In the genomic region with DNA sequence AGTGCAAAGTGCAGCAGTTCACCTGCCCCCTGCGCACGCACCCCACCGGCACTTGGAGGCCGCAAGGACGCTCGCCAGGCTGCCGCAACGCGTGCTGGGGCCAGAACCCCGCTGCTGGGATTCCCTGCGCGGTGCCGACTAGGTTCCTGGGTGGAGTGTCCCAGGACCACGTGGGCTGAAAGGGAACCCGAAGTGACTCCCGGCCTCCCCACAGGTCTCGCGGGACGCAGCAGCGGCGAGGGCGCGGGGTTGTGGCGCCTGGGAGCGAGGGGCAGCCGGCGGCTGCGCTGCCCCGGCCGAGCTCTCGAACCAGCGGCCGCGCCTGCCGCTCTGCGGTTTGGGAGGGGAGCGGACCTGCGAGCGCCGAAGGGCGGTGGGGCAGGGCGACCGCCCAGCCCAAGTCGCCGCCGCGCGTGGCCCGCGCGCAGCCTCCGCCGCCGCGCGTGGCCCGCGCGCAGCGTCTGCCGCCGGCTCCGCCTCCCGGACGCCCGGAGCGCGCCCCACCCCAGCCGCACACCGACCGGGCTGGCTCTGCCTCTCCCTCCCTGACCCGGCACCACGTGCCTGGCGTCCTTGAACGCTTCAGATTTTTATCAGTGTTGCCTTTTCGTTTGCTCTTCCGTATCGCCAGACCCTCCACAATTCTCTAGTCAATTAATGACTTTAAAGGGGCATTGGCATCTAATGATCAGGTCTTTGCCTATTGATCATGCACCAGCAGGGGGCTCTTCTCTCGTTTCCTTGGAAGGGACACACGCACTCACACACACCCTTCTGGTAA, we compare ENCODE assay signal across 1 cellular context.
TF ChIP-seq lines count a peak whose summit lies in the region.

A gene (minus strand): TSS at position 475 of the 781 bp plus-strand sequence. CDS start 2,230 bp downstream, outside the sequence.

TF ChIP-seq in WTC11, 78 proteins besides CTCF, POLR2A, EP300 and RAD21 (continued from another document and continues in another):
- TF ChIP-seq, protein P1, sequence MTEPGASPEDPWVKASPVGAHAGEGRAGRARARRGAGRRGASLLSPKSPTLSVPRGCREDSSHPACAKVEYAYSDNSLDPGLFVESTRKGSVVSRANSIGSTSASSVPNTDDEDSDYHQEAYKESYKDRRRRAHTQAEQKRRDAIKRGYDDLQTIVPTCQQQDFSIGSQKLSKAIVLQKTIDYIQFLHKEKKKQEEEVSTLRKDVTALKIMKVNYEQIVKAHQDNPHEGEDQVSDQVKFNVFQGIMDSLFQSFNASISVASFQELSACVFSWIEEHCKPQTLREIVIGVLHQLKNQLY (CRISPR knock-in tag; IDR thresholded peaks at IDR 0.05), result no peak
- TF ChIP-seq TEAD1 (CRISPR knock-in tag; IDR thresholded peaks at IDR 0.05) (no peak), ZNF219 (CRISPR knock-in tag; IDR thresholded peaks at IDR 0.05; ENCODE audit: borderline replicate concordance) (no peak), FOXK1 (CRISPR knock-in tag; IDR thresholded peaks at IDR 0.05) (no peak), ZNF263 (CRISPR knock-in tag; IDR thresholded peaks at IDR 0.05; ENCODE audit: low read depth) (no peak), ATF1 (CRISPR knock-in tag; IDR thresholded peaks at IDR 0.05) (0 out of 2 replicates have a peak, but pooled peaks have one; percentile 62), ETV6 (CRISPR knock-in tag; IDR thresholded peaks at IDR 0.05) (no peak), KAT7 (CRISPR knock-in tag; IDR thresholded peaks at IDR 0.05; ENCODE audit: borderline replicate concordance) (0 out of 2 replicates have a peak, but pooled peaks have one; percentile 71), ZNF423 (CRISPR knock-in tag; IDR thresholded peaks at IDR 0.05) (0 out of 2 replicates have a peak, but pooled peaks have one; percentile 21), IRF2 (CRISPR knock-in tag; IDR thresholded peaks at IDR 0.05; ENCODE audit: borderline replicate concordance, low read depth) (no peak), JUN (CRISPR knock-in tag; IDR thresholded peaks at IDR 0.05) (no peak), PRRX2 (CRISPR knock-in tag; IDR thresholded peaks at IDR 0.05) (no peak), ZNF232 (CRISPR knock-in tag; IDR thresholded peaks at IDR 0.05) (no peak), FOXJ3 (CRISPR knock-in tag; IDR thresholded peaks at IDR 0.05; ENCODE audit: borderline replicate concordance) (no peak), NR2C2 (CRISPR knock-in tag; IDR thresholded peaks at IDR 0.05) (no peak), OVOL2 (CRISPR knock-in tag; IDR thresholded peaks at IDR 0.05; ENCODE audit: borderline replicate concordance) (no peak), GABPB1 (CRISPR knock-in tag; IDR thresholded peaks at IDR 0.05) (peak; percentile 72), MXD4 (CRISPR knock-in tag; IDR thresholded peaks at IDR 0.05; ENCODE audit: borderline replicate concordance) (no peak), NFYB (CRISPR knock-in tag; conservative IDR thresholded peaks at IDR 0.05; ENCODE audit: low read depth) (no peak), ZNF317 (CRISPR knock-in tag; IDR thresholded peaks at IDR 0.05; ENCODE audit: borderline replicate concordance, low read depth) (no peak), NR3C1 (CRISPR knock-in tag; conservative IDR thresholded peaks at IDR 0.05; ENCODE audit: low read depth) (no peak), ZNF396 (CRISPR knock-in tag; IDR thresholded peaks at IDR 0.05; ENCODE audit: borderline replicate concordance) (no peak)
- TF ChIP-seq, protein P2, sequence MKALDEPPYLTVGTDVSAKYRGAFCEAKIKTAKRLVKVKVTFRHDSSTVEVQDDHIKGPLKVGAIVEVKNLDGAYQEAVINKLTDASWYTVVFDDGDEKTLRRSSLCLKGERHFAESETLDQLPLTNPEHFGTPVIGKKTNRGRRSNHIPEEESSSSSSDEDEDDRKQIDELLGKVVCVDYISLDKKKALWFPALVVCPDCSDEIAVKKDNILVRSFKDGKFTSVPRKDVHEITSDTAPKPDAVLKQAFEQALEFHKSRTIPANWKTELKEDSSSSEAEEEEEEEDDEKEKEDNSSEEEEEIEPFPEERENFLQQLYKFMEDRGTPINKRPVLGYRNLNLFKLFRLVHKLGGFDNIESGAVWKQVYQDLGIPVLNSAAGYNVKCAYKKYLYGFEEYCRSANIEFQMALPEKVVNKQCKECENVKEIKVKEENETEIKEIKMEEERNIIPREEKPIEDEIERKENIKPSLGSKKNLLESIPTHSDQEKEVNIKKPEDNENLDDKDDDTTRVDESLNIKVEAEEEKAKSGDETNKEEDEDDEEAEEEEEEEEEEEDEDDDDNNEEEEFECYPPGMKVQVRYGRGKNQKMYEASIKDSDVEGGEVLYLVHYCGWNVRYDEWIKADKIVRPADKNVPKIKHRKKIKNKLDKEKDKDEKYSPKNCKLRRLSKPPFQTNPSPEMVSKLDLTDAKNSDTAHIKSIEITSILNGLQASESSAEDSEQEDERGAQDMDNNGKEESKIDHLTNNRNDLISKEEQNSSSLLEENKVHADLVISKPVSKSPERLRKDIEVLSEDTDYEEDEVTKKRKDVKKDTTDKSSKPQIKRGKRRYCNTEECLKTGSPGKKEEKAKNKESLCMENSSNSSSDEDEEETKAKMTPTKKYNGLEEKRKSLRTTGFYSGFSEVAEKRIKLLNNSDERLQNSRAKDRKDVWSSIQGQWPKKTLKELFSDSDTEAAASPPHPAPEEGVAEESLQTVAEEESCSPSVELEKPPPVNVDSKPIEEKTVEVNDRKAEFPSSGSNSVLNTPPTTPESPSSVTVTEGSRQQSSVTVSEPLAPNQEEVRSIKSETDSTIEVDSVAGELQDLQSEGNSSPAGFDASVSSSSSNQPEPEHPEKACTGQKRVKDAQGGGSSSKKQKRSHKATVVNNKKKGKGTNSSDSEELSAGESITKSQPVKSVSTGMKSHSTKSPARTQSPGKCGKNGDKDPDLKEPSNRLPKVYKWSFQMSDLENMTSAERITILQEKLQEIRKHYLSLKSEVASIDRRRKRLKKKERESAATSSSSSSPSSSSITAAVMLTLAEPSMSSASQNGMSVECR (CRISPR knock-in tag; IDR thresholded peaks at IDR 0.05; ENCODE audit: borderline replicate concordance), result no peak
- TF ChIP-seq, protein P3, sequence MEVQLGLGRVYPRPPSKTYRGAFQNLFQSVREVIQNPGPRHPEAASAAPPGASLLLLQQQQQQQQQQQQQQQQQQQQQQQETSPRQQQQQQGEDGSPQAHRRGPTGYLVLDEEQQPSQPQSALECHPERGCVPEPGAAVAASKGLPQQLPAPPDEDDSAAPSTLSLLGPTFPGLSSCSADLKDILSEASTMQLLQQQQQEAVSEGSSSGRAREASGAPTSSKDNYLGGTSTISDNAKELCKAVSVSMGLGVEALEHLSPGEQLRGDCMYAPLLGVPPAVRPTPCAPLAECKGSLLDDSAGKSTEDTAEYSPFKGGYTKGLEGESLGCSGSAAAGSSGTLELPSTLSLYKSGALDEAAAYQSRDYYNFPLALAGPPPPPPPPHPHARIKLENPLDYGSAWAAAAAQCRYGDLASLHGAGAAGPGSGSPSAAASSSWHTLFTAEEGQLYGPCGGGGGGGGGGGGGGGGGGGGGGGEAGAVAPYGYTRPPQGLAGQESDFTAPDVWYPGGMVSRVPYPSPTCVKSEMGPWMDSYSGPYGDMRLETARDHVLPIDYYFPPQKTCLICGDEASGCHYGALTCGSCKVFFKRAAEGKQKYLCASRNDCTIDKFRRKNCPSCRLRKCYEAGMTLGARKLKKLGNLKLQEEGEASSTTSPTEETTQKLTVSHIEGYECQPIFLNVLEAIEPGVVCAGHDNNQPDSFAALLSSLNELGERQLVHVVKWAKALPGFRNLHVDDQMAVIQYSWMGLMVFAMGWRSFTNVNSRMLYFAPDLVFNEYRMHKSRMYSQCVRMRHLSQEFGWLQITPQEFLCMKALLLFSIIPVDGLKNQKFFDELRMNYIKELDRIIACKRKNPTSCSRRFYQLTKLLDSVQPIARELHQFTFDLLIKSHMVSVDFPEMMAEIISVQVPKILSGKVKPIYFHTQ (CRISPR knock-in tag; IDR thresholded peaks at IDR 0.05), result no peak
- TF ChIP-seq, protein P4, sequence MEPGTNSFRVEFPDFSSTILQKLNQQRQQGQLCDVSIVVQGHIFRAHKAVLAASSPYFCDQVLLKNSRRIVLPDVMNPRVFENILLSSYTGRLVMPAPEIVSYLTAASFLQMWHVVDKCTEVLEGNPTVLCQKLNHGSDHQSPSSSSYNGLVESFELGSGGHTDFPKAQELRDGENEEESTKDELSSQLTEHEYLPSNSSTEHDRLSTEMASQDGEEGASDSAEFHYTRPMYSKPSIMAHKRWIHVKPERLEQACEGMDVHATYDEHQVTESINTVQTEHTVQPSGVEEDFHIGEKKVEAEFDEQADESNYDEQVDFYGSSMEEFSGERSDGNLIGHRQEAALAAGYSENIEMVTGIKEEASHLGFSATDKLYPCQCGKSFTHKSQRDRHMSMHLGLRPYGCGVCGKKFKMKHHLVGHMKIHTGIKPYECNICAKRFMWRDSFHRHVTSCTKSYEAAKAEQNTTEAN (CRISPR knock-in tag; IDR thresholded peaks at IDR 0.05), result no peak
- TF ChIP-seq, protein P5, sequence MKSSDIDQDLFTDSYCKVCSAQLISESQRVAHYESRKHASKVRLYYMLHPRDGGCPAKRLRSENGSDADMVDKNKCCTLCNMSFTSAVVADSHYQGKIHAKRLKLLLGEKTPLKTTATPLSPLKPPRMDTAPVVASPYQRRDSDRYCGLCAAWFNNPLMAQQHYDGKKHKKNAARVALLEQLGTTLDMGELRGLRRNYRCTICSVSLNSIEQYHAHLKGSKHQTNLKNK (CRISPR knock-in tag; IDR thresholded peaks at IDR 0.05), result no peak
- TF ChIP-seq, protein P6, sequence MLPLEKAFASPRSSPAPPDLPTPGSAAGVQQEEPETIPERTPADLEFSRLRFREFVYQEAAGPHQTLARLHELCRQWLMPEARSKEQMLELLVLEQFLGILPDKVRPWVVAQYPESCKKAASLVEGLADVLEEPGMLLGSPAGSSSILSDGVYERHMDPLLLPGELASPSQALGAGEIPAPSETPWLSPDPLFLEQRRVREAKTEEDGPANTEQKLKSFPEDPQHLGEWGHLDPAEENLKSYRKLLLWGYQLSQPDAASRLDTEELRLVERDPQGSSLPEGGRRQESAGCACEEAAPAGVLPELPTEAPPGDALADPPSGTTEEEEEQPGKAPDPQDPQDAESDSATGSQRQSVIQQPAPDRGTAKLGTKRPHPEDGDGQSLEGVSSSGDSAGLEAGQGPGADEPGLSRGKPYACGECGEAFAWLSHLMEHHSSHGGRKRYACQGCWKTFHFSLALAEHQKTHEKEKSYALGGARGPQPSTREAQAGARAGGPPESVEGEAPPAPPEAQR (CRISPR knock-in tag; IDR thresholded peaks at IDR 0.05), result no peak
- TF ChIP-seq, protein P7, sequence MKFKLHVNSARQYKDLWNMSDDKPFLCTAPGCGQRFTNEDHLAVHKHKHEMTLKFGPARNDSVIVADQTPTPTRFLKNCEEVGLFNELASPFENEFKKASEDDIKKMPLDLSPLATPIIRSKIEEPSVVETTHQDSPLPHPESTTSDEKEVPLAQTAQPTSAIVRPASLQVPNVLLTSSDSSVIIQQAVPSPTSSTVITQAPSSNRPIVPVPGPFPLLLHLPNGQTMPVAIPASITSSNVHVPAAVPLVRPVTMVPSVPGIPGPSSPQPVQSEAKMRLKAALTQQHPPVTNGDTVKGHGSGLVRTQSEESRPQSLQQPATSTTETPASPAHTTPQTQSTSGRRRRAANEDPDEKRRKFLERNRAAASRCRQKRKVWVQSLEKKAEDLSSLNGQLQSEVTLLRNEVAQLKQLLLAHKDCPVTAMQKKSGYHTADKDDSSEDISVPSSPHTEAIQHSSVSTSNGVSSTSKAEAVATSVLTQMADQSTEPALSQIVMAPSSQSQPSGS (CRISPR knock-in tag; IDR thresholded peaks at IDR 0.05; ENCODE audit: borderline replicate concordance, low read depth), result no peak
- TF ChIP-seq, protein P8, sequence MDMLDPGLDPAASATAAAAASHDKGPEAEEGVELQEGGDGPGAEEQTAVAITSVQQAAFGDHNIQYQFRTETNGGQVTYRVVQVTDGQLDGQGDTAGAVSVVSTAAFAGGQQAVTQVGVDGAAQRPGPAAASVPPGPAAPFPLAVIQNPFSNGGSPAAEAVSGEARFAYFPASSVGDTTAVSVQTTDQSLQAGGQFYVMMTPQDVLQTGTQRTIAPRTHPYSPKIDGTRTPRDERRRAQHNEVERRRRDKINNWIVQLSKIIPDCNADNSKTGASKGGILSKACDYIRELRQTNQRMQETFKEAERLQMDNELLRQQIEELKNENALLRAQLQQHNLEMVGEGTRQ (CRISPR knock-in tag; IDR thresholded peaks at IDR 0.05), result peak; percentile 63
- TF ChIP-seq, protein P9, sequence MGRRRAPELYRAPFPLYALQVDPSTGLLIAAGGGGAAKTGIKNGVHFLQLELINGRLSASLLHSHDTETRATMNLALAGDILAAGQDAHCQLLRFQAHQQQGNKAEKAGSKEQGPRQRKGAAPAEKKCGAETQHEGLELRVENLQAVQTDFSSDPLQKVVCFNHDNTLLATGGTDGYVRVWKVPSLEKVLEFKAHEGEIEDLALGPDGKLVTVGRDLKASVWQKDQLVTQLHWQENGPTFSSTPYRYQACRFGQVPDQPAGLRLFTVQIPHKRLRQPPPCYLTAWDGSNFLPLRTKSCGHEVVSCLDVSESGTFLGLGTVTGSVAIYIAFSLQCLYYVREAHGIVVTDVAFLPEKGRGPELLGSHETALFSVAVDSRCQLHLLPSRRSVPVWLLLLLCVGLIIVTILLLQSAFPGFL (CRISPR knock-in tag; IDR thresholded peaks at IDR 0.05; ENCODE audit: borderline replicate concordance), result no peak
- TF ChIP-seq, protein P10, sequence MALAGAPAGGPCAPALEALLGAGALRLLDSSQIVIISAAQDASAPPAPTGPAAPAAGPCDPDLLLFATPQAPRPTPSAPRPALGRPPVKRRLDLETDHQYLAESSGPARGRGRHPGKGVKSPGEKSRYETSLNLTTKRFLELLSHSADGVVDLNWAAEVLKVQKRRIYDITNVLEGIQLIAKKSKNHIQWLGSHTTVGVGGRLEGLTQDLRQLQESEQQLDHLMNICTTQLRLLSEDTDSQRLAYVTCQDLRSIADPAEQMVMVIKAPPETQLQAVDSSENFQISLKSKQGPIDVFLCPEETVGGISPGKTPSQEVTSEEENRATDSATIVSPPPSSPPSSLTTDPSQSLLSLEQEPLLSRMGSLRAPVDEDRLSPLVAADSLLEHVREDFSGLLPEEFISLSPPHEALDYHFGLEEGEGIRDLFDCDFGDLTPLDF (CRISPR knock-in tag; IDR thresholded peaks at IDR 0.05), result no peak
- TF ChIP-seq, protein P11, sequence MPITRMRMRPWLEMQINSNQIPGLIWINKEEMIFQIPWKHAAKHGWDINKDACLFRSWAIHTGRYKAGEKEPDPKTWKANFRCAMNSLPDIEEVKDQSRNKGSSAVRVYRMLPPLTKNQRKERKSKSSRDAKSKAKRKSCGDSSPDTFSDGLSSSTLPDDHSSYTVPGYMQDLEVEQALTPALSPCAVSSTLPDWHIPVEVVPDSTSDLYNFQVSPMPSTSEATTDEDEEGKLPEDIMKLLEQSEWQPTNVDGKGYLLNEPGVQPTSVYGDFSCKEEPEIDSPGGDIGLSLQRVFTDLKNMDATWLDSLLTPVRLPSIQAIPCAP (CRISPR knock-in tag; IDR thresholded peaks at IDR 0.05), result no peak
- TF ChIP-seq, protein P12, sequence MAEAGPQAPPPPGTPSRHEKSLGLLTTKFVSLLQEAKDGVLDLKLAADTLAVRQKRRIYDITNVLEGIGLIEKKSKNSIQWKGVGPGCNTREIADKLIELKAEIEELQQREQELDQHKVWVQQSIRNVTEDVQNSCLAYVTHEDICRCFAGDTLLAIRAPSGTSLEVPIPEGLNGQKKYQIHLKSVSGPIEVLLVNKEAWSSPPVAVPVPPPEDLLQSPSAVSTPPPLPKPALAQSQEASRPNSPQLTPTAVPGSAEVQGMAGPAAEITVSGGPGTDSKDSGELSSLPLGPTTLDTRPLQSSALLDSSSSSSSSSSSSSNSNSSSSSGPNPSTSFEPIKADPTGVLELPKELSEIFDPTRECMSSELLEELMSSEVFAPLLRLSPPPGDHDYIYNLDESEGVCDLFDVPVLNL (CRISPR knock-in tag; IDR thresholded peaks at IDR 0.05; ENCODE audit: borderline replicate concordance, low read depth), result no peak
